ENCODE assay signal across 12 cellular contexts in genomic region chr10:27819781-27820531, GRCh38.
A peak's percentile ranks its signal among the peaks of the same experiment; 100 is the strongest.
DNase-seq lines count a peak whose midpoint lies in the region; ATAC-seq, FAIRE-seq and TF ChIP-seq lines count a peak whose summit lies in the region.
"Had no signal": no experiment of that assay in that cellular context is flagged by ENCODE, and none has a peak within 500 bp of the region (broad histone marks: within the 10 kb centered on the region; RNA-seq: fewer than 3 reads in every experiment).

No MANE protein-coding gene starts in this region.

- no peaks in the 10 kb centered on the region for H3K4me1 ChIP-seq in astrocyte (ENCODE audit: insufficient read depth, low read length)
- peaks cover 0 to 9% of the 10 kb centered on the region in 2 donors for H3K4me1 ChIP-seq in right atrium auricular region
- H3K4me1 ChIP-seq in smooth muscle cell (ENCODE audit: low read depth) = no peaks in the 10 kb centered on the region

- peak overlapping the region; percentile 68 for H3K27ac Mint-ChIP-seq in astrocyte (ENCODE audit: unreplicated experiment)

- H4K20me1 ChIP-seq in astrocyte (ENCODE audit: insufficient read depth, low read length) = no peaks in the 10 kb centered on the region
- no peaks in the 10 kb centered on the region for H4K20me1 ChIP-seq in smooth muscle cell (ENCODE audit: low read depth)

- POLR2A ChIA-PET in GM10248 (lab: Yijun Ruan, JAX) = no interaction called here

- H3K9me3 ChIP-seq in astrocyte (ENCODE audit: insufficient read depth, low read depth, low read length) (no peaks in the 10 kb centered on the region), right atrium auricular region (peaks cover 0 to 9% of the 10 kb centered on the region in 2 donors), smooth muscle cell (replicated peaks; ENCODE audit: low read depth) (no peaks in the 10 kb centered on the region)

- DNase-seq in GM03348 (ENCODE audit: low spot score) (peak; percentile 67), astrocyte (ENCODE audit: low read depth) (peak; percentile 87), right atrium auricular region (ENCODE audit: low spot score) (no peak), smooth muscle cell (lab: John Stamatoyannopoulos, UW; ENCODE audit: unreplicated experiment) (no peak), GM10248 (ENCODE audit: extremely low spot score) (no peak), SK-N-DZ (ENCODE audit: low spot score) (no peak), hepatic stellate cell (ENCODE audit: low spot score) (no peak)
- DNase-seq: activated effector memory CD4-positive, alpha-beta T cell treated with Interleukin-2 at 50 U/mL for 16 hours; left colon; NCI-H1105 treated with DMSO at 0.1 percent for 48 hours; retina had no signal

- no peak overlapping the region for H3K4me3 ChIP-seq in astrocyte (ENCODE audit: insufficient read depth, low read depth, low read length)
- H3K4me3 ChIP-seq in right atrium auricular region = no peak overlapping the region
- no peak overlapping the region for H3K4me3 ChIP-seq in smooth muscle cell

- no peak overlapping the region for H3K4me3 Mint-ChIP-seq in astrocyte (ENCODE audit: unreplicated experiment)

- H3K79me2 ChIP-seq in astrocyte (ENCODE audit: insufficient read depth, low read length) (no peaks in the 10 kb centered on the region), smooth muscle cell (ENCODE audit: low read depth) (no peaks in the 10 kb centered on the region)

- 79% methylated on average over 9 of the region's 9 CpGs for WGBS in smooth muscle cell (ENCODE audit: low lambda C conversion rate)

- CTCF ChIA-PET in GM10248 (lab: Yijun Ruan, JAX) = no interaction called here

- TF ChIP-seq CTCF in astrocyte (IDR thresholded peaks at IDR 0.05; ENCODE audit: insufficient read depth, low read depth, low read length) (no peak), right atrium auricular region (IDR thresholded peaks at IDR 0.05) (no peak), smooth muscle cell (IDR thresholded peaks at IDR 0.05; ENCODE audit: borderline replicate concordance, insufficient read depth, poor library complexity, severe bottlenecking) (no peak), GM10248 (IDR thresholded peaks at IDR 0.05; ENCODE audit: control extremely low read depth, extremely low read depth, low read depth, missing control alignments) (no peak)

- H3K27me3 ChIP-seq in astrocyte (ENCODE audit: insufficient read depth, low read length) = no peaks in the 10 kb centered on the region
- H3K27me3 ChIP-seq in right atrium auricular region = no peaks in the 10 kb centered on the region
- no peaks in the 10 kb centered on the region for H3K27me3 ChIP-seq in smooth muscle cell (ENCODE audit: low read depth)

- H3K9ac ChIP-seq in astrocyte (ENCODE audit: low read length) (no peak overlapping the region), smooth muscle cell (ENCODE audit: low read depth) (no peak overlapping the region)

- H3F3A ChIP-seq in smooth muscle cell (ENCODE audit: low read depth) = peaks cover 7% of the 10 kb centered on the region

- H3K36me3 ChIP-seq in astrocyte (ENCODE audit: insufficient read depth, low read length) (no peaks in the 10 kb centered on the region), right atrium auricular region (no peaks in the 10 kb centered on the region), smooth muscle cell (ENCODE audit: low read depth) (no peaks in the 10 kb centered on the region)

- ATAC-seq in HG02759 (IDR thresholded peaks at IDR 0.05; ENCODE audit: unreplicated experiment) = no peak
- ATAC-seq: left colon had no signal

- no peak overlapping the region for H3K4me2 ChIP-seq in astrocyte (ENCODE audit: low read length)
- peak overlapping the region; percentile 57 for H3K4me2 ChIP-seq in smooth muscle cell

- H3K27ac ChIP-seq in astrocyte (ENCODE audit: low read depth, low read length) (no peak overlapping the region), right atrium auricular region (peak overlapping the region; percentile 46 to 63), smooth muscle cell (ENCODE audit: low read depth) (peak overlapping the region; percentile 64)

- H3K9me3 Mint-ChIP-seq in astrocyte (ENCODE audit: unreplicated experiment) = no peaks in the 10 kb centered on the region

- no peaks in the 10 kb centered on the region for H3K27me3 Mint-ChIP-seq in astrocyte (ENCODE audit: low read depth, unreplicated experiment)

- peaks cover 10% of the 10 kb centered on the region for H3K4me1 Mint-ChIP-seq in astrocyte (ENCODE audit: low read depth, unreplicated experiment)

- H2AFZ ChIP-seq in astrocyte (ENCODE audit: low read depth, low read length) (no peak overlapping the region), smooth muscle cell (ENCODE audit: low read depth) (no peak overlapping the region)

- FAIRE-seq in astrocyte (lab: Jason Lieb, UNC) = no peak

- H3K36me3 Mint-ChIP-seq in astrocyte (ENCODE audit: low read depth, unreplicated experiment) = no peaks in the 10 kb centered on the region

Comparison
In these comparisons a context has a peak if more than half of its experiments do, and no peak if none do; other contexts are left out.
1. DNase-seq: peak in GM03348 (single experiment) and astrocyte (single experiment); none in right atrium auricular region (single experiment), smooth muscle cell (single experiment), GM10248 (single experiment), SK-N-DZ (single experiment) and hepatic stellate cell (single experiment).